In the genomic region with DNA sequence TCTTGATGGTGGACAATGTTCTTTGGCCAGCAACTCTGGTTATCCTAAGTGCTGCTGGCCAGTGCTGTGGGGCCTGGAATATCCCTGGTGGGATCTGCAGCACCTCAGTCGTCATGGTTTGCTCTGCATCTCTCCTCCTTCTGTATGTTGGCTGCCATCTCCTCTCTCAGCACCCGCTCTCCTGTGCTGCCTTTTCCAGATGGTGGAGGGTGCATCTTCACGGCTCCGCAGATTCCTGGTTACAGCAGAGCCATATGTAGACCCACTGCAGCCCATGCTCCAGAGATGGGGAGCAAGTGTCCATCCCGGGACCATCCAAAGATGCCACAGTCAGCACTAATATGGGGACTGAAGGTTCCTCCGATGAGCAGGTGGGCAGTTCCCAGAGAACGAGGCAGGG, we compare ENCODE assay signal across 30 cellular contexts.
"Had no signal": no experiment of that assay in that cellular context is flagged by ENCODE, and none has a peak within 500 bp of the region (broad histone marks: within the 10 kb centered on the region; RNA-seq: fewer than 3 reads in every experiment).

No MANE protein-coding gene starts in this region.

- H3K36me3 ChIP-seq: esophagus squamous epithelium, gastroesophageal sphincter, heart right ventricle, WERI-Rb-1 had no signal

- H3K27me3 ChIP-seq: body of pancreas, esophagus squamous epithelium, gastroesophageal sphincter, heart right ventricle had no signal

- DNase-seq: activated B cell treated with CpG ODN at 0.5 μM for 24 hours; activated CD4-positive, alpha-beta memory T cell treated with anti-CD3 and anti-CD28 coated beads for 36 hours; activated CD4-positive, alpha-beta T cell treated with anti-CD3 and anti-CD28 coated beads for 48 hours; activated CD8-positive, alpha-beta memory T cell treated with anti-CD3 and anti-CD28 coated beads, Interleukin-2, amount 10 ng/mL, durations not matched to agents 7 days and 5 days; activated CD8-positive, alpha-beta memory T cell treated with anti-CD3 and anti-CD28 coated beads, Interleukin-2, amount 50 U/mL, for 4 hours; activated CD8-positive, alpha-beta T cell treated with anti-CD3 and anti-CD28 coated beads, Interleukin-2, amount 10 ng/mL, durations not matched to agents 7 days and 5 days; activated effector memory CD4-positive, alpha-beta T cell treated with anti-CD3 and anti-CD28 coated beads, Interleukin-2, amount 50 U/mL, for 16 hours; activated naive CD4-positive, alpha-beta T cell treated with anti-CD3 and anti-CD28 coated beads for 36 hours; activated T-cell treated with anti-CD3 and anti-CD28 coated beads, Interleukin-2, amount 50 U/mL, for 1 hour; activated T-cell treated with anti-CD3 and anti-CD28 coated beads, Interleukin-2, amount 50 U/mL, for 48 hours; amniotic stem cell; aorta; body of pancreas; caudate nucleus; cortex of kidney; dermis blood vessel endothelial cell; effector CD8-positive, alpha-beta T cell; esophagus squamous epithelium; foreskin melanocyte; heart right ventricle; T-helper 1 cell; T-helper 17 cell; T1000; WERI-Rb-1 had no signal

- H3K4me3 ChIP-seq: body of pancreas, esophagus squamous epithelium, gastroesophageal sphincter, heart right ventricle had no signal

- H3K4me1 ChIP-seq: esophagus squamous epithelium had no signal

- FAIRE-seq: colon, endometrium, endothelial cell of umbilical vein had no signal

- H3K27ac ChIP-seq: body of pancreas, epithelial cell of prostate, esophagus squamous epithelium, gastroesophageal sphincter, heart right ventricle, WERI-Rb-1 had no signal

- ATAC-seq: activated CD4-positive, CD25-positive, alpha-beta regulatory T cell treated with anti-CD3 and anti-CD28 coated beads, Interleukin-2, amount 50 U/mL, for 24 hours; activated CD8-positive, alpha-beta memory T cell treated with anti-CD3 and anti-CD28 coated beads, Interleukin-2, amount 10 ng/mL, durations not matched to agents 7 days and 5 days; activated CD8-positive, alpha-beta T cell treated with anti-CD3 and anti-CD28 coated beads, Interleukin-2, amount 10 ng/mL, durations not matched to agents 7 days and 5 days; body of pancreas; gastroesophageal sphincter; heart right ventricle; T-helper 17 cell had no signal

- H3K9me3 ChIP-seq: body of pancreas had no signal
